ENCODE assay signal across 8 cellular contexts in the genomic region with DNA sequence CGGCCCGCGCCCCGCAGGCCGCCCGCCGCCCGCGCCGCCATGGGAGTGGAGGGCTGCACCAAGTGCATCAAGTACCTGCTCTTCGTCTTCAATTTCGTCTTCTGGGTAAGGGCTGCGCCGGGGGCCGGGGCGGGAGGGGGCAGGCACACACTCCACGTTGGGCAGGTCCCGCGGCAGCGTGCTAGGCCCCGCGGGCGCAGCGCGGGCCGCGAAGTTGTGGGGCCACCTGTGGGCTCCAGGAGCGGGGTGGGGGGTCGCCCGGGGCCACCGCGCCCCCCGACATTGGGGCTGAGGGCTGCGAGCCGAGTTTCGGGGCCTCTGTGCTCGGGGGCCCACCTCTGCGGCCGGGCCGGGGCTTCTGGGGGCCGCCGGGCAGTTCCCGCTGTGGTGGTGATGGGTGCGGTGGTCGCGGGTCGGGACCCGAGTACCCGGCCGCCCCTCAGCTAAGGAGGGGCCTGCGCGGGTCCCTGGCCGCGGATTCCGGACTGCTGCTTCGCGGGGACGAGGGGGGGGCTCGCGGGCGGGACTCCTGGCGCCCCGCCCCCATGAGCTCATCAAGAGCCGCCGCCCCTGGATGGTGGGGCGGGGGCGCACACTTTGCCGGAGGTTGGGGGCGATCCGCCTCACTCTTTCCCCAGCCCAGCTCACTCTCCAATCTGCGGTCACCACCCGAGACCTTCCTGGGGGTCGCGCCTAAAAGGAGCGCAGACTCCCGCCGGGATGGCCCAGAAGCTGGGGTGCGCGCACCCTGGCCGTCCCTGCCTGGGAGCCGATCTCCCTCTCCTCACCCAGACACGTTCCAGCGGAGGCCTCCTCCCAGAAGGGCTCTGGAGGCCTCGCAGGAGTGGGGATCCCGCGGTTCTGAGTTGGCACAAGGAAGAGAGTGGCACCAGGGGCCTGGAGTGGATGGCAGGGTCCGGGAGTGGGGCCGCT. TPM values are rescaled to one million over a fixed set of nuclear protein-coding genes. Genes with fewer than 3 reads are reported as not detected.
DNase-seq lines count a peak whose midpoint lies in the region; ATAC-seq and TF ChIP-seq lines count a peak whose summit lies in the region.

No MANE protein-coding gene starts in this region.

- POLR2A ChIA-PET in GM10248 (lab: Yijun Ruan, JAX) (interaction anchor here (0.6 to 1.8 kb wide), 12 partner anchors 9 to 668 kb away, joined by 3 to 28 read pairs (median 4); a partner anchor contains a TSS), SK-N-SH (lab: Yijun Ruan, JAX) (interaction anchor here (0.8 to 2.6 kb wide), 8 partner anchors 9 to 184 kb away, joined by 3 to 22 read pairs (median 5); a partner anchor contains a TSS)

- ATAC-seq in HG02852 (IDR thresholded peaks at IDR 0.05; ENCODE audit: unreplicated experiment): peak; percentile 33
- ATAC-seq in HG03196 (IDR thresholded peaks at IDR 0.05; ENCODE audit: unreplicated experiment): no peak

- peaks cover 47% of the 10 kb centered on the region for H4K20me1 ChIP-seq in SK-N-SH (ENCODE audit: insufficient read depth)

- H3K4me3 ChIP-seq in SK-N-SH (ENCODE audit: low read depth in 2 of 2, low read length in 1 of 2) (peak overlapping the region; percentile 68 to 80), retinal pigment epithelial cell (ENCODE audit: low read length) (peak overlapping the region; percentile 86)

- no peaks in the 10 kb centered on the region for H3K9me3 ChIP-seq in SK-N-SH

- TF ChIP-seq RAD21 in SK-N-SH (IDR thresholded peaks at IDR 0.05; ENCODE audit: low read length): no peak

- TF ChIP-seq CTCF in GM10248 (IDR thresholded peaks at IDR 0.05; ENCODE audit: control extremely low read depth, extremely low read depth, low read depth, missing control alignments) (no peak), SK-N-SH (IDR thresholded peaks at IDR 0.05) (no peak), retinal pigment epithelial cell (conservative IDR thresholded peaks at IDR 0.05; ENCODE audit: low read depth, low read length) (no peak)

- peaks cover 0 to 16% of the 10 kb centered on the region in 2 experiments; a peak in 2 of 4 replicates for H3K4me1 ChIP-seq in SK-N-SH (ENCODE audit: control insufficient read depth in 1 of 2, insufficient read depth in 2 of 2, low read depth in 1 of 2, low read length in 1 of 2)

- H3K27ac ChIP-seq in SK-N-SH (ENCODE audit: low read depth in 2 of 2, low read length in 1 of 2): peak overlapping the region; percentile 68 to 74

- H3F3A ChIP-seq in SK-N-SH (replicated peaks; ENCODE audit: insufficient read depth): no peaks in the 10 kb centered on the region

- H3K27me3 ChIP-seq in SK-N-SH (ENCODE audit: insufficient read depth): no peaks in the 10 kb centered on the region

- CTCF ChIA-PET in GM10248 (lab: Yijun Ruan, JAX) (interaction anchor here (1.4 to 4.0 kb wide), 4 partner anchors 23 to 67 kb away, joined by 3 to 18 read pairs (median 6); a partner anchor contains a TSS), SK-N-SH (lab: Yijun Ruan, JAX) (interaction anchor here (0.6 to 2.6 kb wide), 8 partner anchors 22 to 510 kb away, joined by 3 to 9 read pairs (median 4); a partner anchor contains a TSS)

- peak overlapping the region; percentile 100 for H3K4me2 ChIP-seq in SK-N-SH

- under 1% methylated on average over 24 of the region's 88 CpGs for WGBS in SK-N-SH (ENCODE audit: low lambda C conversion rate)

- H2AFZ ChIP-seq in SK-N-SH (ENCODE audit: low read depth): no peak overlapping the region

- H3K9me2 ChIP-seq in SK-N-SH: no peaks in the 10 kb centered on the region

- peak overlapping the region; percentile 96 for H3K9ac ChIP-seq in SK-N-SH

- H3K79me2 ChIP-seq in SK-N-SH (ENCODE audit: insufficient read depth): peaks cover 53% of the 10 kb centered on the region

- TF ChIP-seq EP300 in SK-N-SH (IDR thresholded peaks at IDR 0.05; ENCODE audit: borderline replicate concordance in 1 of 2, low read depth in 1 of 2, low read length in 1 of 2): no peak

- no peaks in the 10 kb centered on the region for H3K36me3 ChIP-seq in SK-N-SH (replicated peaks in 1 of 2; ENCODE audit: control insufficient read depth in 1 of 2, insufficient read depth in 2 of 2, low read length in 1 of 2)

- peak; percentile 81 for DNase-seq in GM10248 (ENCODE audit: extremely low spot score)
- DNase-seq in SK-N-SH: peak; percentile 95
- DNase-seq in anterior cingulate cortex (lab: John Stamatoyannopoulos, UW): peak in 30 of 58 donors; percentile 26 to 74 (median 47)
- DNase-seq in hepatic stellate cell (ENCODE audit: low spot score): peak; percentile 78
- DNase-seq in retinal pigment epithelial cell (ENCODE audit: low read depth): no peak
- no peak for DNase-seq in NCI-H128 (lab: John Stamatoyannopoulos, UW; ENCODE audit: unreplicated experiment)

TF ChIP-seq in SK-N-SH, 30 proteins besides CTCF, POLR2A, EP300 and RAD21:
- 0 out of 2 replicates have a peak, but pooled peaks have one; percentile 12 for TF ChIP-seq TAF1 (IDR thresholded peaks at IDR 0.05; ENCODE audit: borderline replicate concordance, low read depth, low read length)
- no peak for TF ChIP-seq RFX5 (IDR thresholded peaks at IDR 0.05; ENCODE audit: low read length)
- TF ChIP-seq, protein P1, sequence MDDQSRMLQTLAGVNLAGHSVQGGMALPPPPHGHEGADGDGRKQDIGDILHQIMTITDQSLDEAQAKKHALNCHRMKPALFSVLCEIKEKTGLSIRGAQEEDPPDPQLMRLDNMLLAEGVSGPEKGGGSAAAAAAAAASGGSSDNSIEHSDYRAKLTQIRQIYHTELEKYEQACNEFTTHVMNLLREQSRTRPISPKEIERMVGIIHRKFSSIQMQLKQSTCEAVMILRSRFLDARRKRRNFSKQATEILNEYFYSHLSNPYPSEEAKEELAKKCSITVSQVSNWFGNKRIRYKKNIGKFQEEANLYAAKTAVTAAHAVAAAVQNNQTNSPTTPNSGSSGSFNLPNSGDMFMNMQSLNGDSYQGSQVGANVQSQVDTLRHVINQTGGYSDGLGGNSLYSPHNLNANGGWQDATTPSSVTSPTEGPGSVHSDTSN (IDR thresholded peaks at IDR 0.05): no peak
- TF ChIP-seq NFIC (IDR thresholded peaks at IDR 0.05; ENCODE audit: borderline replicate concordance): no peak

RNA-seq across cellular contexts. Expression of a gene that starts 0.7 kb away (rescaled TPM):
- 373 and 517 TPM in 2 replicates for polyA plus RNA-seq in SK-N-SH (2012; rRNA removed)
- polyA plus RNA-seq in SK-N-SH (2012; cell fraction: cytosol; rRNA removed): 330 and 548 TPM in 2 replicates
- polyA plus RNA-seq in SK-N-SH (2012; cell fraction: nucleus; rRNA removed): 422 and 433 TPM in 2 replicates

RNA-seq across cellular contexts. Expression of a gene that starts 22.8 kb away (rescaled TPM):
- polyA plus RNA-seq in SK-N-SH (2012; rRNA removed): 45.1 and 45.3 TPM in 2 replicates
- 16.4 and 28.2 TPM in 2 replicates for polyA plus RNA-seq in SK-N-SH (2012; cell fraction: cytosol; rRNA removed)
- polyA plus RNA-seq in SK-N-SH (2012; cell fraction: nucleus; rRNA removed): 77.0 and 98.8 TPM in 2 replicates

Comparison
In these comparisons a context has a peak if more than half of its experiments do, and no peak if none do; other contexts are left out.
1. DNase-seq: peak in GM10248 (single experiment), SK-N-SH (single experiment), anterior cingulate cortex (30 of 58) and hepatic stellate cell (single experiment); none in retinal pigment epithelial cell (single experiment) and NCI-H128 (single experiment).